8 cellular contexts compared by ENCODE assay signal in the genomic region with DNA sequence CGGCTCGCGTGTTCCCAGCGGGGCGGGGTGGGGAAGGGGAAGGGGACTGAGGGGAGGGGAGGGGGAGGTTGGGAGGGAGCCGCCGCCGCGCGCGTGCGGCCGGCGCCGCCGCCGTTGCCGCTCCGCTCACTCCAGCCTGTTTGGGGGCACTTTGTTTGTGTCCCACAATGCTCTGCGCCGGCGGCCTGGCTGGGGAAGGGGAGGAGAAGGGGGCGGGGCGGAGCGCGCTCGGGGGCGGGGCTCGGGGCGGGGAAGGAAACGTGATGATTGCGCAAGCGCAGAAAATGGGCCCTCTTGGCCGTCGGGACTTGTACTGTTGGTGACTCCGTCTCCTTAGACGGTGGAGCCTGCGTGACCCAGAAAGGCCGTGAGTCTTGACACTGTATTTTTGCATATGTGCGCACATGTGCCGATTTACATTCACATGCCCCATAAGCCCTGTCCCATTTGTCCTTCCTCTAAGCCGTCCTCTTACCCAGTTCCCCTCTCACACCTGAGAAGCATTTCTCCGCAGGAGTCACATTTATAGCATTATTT. TPM values are rescaled to one million over a fixed set of nuclear protein-coding genes. Genes with fewer than 3 reads are reported as not detected.
A peak's percentile ranks its signal among the peaks of the same experiment; 100 is the strongest.
DNase-seq lines count a peak whose midpoint lies in the region; ATAC-seq and TF ChIP-seq lines count a peak whose summit lies in the region.

A gene with protein sequence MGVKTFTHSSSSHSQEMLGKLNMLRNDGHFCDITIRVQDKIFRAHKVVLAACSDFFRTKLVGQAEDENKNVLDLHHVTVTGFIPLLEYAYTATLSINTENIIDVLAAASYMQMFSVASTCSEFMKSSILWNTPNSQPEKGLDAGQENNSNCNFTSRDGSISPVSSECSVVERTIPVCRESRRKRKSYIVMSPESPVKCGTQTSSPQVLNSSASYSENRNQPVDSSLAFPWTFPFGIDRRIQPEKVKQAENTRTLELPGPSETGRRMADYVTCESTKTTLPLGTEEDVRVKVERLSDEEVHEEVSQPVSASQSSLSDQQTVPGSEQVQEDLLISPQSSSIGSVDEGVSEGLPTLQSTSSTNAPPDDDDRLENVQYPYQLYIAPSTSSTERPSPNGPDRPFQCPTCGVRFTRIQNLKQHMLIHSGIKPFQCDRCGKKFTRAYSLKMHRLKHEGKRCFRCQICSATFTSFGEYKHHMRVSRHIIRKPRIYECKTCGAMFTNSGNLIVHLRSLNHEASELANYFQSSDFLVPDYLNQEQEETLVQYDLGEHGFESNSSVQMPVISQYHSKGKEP (minus strand): TSS at position 169 of the 537 bp plus-strand sequence. CDS start 53,044 bp downstream, outside the sequence.

- ATAC-seq in HG03457 (IDR thresholded peaks at IDR 0.05; ENCODE audit: unreplicated experiment) (peak; percentile 52), right lobe of liver (peak; percentile 91 to 93 (median 91))

- H3K4me3 ChIP-seq in BJ (ENCODE audit: low read depth, low read length): peak within 1 kb of the TSS; percentile 78
- H3K4me3 ChIP-seq in right lobe of liver: peak within 1 kb of the TSS; percentile 84 to 94 (median 89)

- CTCF ChIA-PET in BJ (lab: Yijun Ruan, JAX): no interaction called here

- intact Hi-C loops in right lobe of liver (cut with DNase I): no loop called here

- H3K36me3 ChIP-seq in BJ (ENCODE audit: control insufficient read depth, insufficient read depth, low read length) (no peaks in the 10 kb centered on the region), right lobe of liver (no peaks in the 10 kb centered on the region)

- 5% methylated on average over 16 of the region's 43 CpGs for WGBS in right lobe of liver (ENCODE audit: insufficient coverage, low coverage, low lambda C conversion rate, missing lambda C conversion rate)

- TF ChIP-seq POLR2A in right lobe of liver (IDR thresholded peaks at IDR 0.05): no peak

- peaks cover 0 to 43% (median 16%) of the 10 kb centered on the region in 4 donors for H3K4me1 ChIP-seq in right lobe of liver

- no peak for TF ChIP-seq CTCF in BJ (IDR thresholded peaks at IDR 0.05; ENCODE audit: insufficient read depth, low read depth, low read length)
- TF ChIP-seq CTCF in right lobe of liver (IDR thresholded peaks at IDR 0.05): no peak

- POLR2A ChIA-PET in BJ (lab: Charles Lee): no interaction called here

- peak within 1 kb of the TSS; percentile 79 to 88 (median 85) for H3K27ac ChIP-seq in right lobe of liver

- DNase-seq in BJ (ENCODE audit: low read depth) (peak; percentile 16), GM19240 (ENCODE audit: insufficient read length, low spot score) (peak; percentile 70), NCI-H748 (lab: John Stamatoyannopoulos, UW; ENCODE audit: unreplicated experiment) (peak; percentile 87), dermis microvascular lymphatic vessel endothelial cell (ENCODE audit: low read depth in 2 of 2) (peak; percentile 71 to 90), right lobe of liver (peak; percentile 96 to 97 (median 97))
- peak; percentile 87 to 89 for DNase-seq in activated CD4-positive, alpha-beta T cell treated with anti-CD3 and anti-CD28 coated beads, Interleukin-2, amount 50 U/mL, for 4 hours
- peak; percentile 92 for DNase-seq in stimulated activated CD4-positive, alpha-beta T cell treated with anti-CD3 and anti-CD28 coated beads, Interleukin-4, amount 100 ng/mL, for 24 hours

- no peaks in the 10 kb centered on the region for H3K27me3 ChIP-seq in BJ (ENCODE audit: control insufficient read depth, insufficient read depth, low read length)
- no peaks in the 10 kb centered on the region for H3K27me3 ChIP-seq in right lobe of liver

- no peaks in the 10 kb centered on the region for H3K9me3 ChIP-seq in right lobe of liver

RNA-seq across cellular contexts. Expression of the gene that starts here (rescaled TPM):
- polyA plus RNA-seq in BJ (2011; rRNA removed): 11.5 and 18.2 TPM in 2 replicates
- polyA minus RNA-seq in BJ (2011; rRNA and poly(A)+ RNA removed): 32.4 and 33.5 TPM in 2 replicates
- total RNA-seq in dermis microvascular lymphatic vessel endothelial cell (26.1 and 36.2 TPM in 2 replicates), right lobe of liver (10 to 100 TPM; 16.3 to 22.4 (median 18.4) TPM)

Comparison
In these comparisons a context has a peak if more than half of its experiments do, and no peak if none do; other contexts are left out.
1. Peak in every context shown above with its lines: DNase-seq, ATAC-seq, H3K4me3 ChIP-seq and H3K27ac ChIP-seq.
2. DNase-seq: peak in every context shown above with its lines; median percentile 97 in right lobe of liver; 92 in stimulated activated CD4-positive, alpha-beta T cell treated with anti-CD3 and anti-CD28 coated beads, Interleukin-4, amount 100 ng/mL, for 24 hours; 88 in activated CD4-positive, alpha-beta T cell treated with anti-CD3 and anti-CD28 coated beads, Interleukin-2, amount 50 U/mL, for 4 hours; 87 in NCI-H748; 80 in dermis microvascular lymphatic vessel endothelial cell; 70 in GM19240; 16 in BJ.